In genomic region chr2:102197389-102198137, GRCh38 we compare ENCODE assay signal across 16 cellular contexts. TPM values are rescaled to one million over a fixed set of nuclear protein-coding genes. Genes with fewer than 3 reads are reported as not detected.
DNase-seq lines count a peak whose midpoint lies in the region; ATAC-seq, FAIRE-seq and TF ChIP-seq lines count a peak whose summit lies in the region.
"Had no signal": no experiment of that assay in that cellular context is flagged by ENCODE, and none has a peak within 500 bp of the region (broad histone marks: within the 10 kb centered on the region; RNA-seq: fewer than 3 reads in every experiment).

No MANE protein-coding gene starts in this region.

- no peak overlapping the region for H2AK9ac ChIP-seq in IMR-90 (replicated peaks; ENCODE audit: low read depth, low read length, poor library complexity)

- CTCF ChIA-PET in IMR-90 (lab: Yijun Ruan, JAX): no interaction called here
- CTCF ChIA-PET in K562 (lab: Yijun Ruan, JAX; ENCODE audit: low intra/inter-chr PET ratio): no interaction called here

- no peak overlapping the region for H3K14ac ChIP-seq in IMR-90 (replicated peaks; ENCODE audit: low read depth, low read length)

- H3K9ac ChIP-seq in IMR-90 (ENCODE audit: low read depth, low read length): no peak overlapping the region
- no peak overlapping the region for H3K9ac ChIP-seq in K562 (ENCODE audit: insufficient read depth in 1 of 2, low read depth in 2 of 2, low read length in 2 of 2)

- H3K4me1 Mint-ChIP-seq in activated naive CD8-positive, alpha-beta T cell treated with anti-CD3 and anti-CD28 coated beads, Interleukin-2, amount 10 ng/mL, durations not matched to agents 7 days and 5 days: peaks cover 18% of the 10 kb centered on the region
- H3K4me1 Mint-ChIP-seq in activated naive CD8-positive, alpha-beta T cell treated with anti-CD3 and anti-CD28 coated beads for 36 hours: peaks cover 7% of the 10 kb centered on the region
- H3K4me1 Mint-ChIP-seq in natural killer cell treated with Interleukin-12 subunit alpha and Interleukin-12 subunit beta and Interleukin-15 and Interleukin-18, amount 100 ng/mL, for 72 hours (ENCODE audit: low read depth in 2 of 2): peaks cover 16 to 23% of the 10 kb centered on the region in 2 donors

- no peak overlapping the region for H4K8ac ChIP-seq in IMR-90 (ENCODE audit: low read depth in 2 of 2, low read length in 2 of 2)

- H3K56ac ChIP-seq in IMR-90 (ENCODE audit: extremely low read depth, insufficient read depth, low read length): no peak overlapping the region

- H3K4me3 ChIP-seq in IMR-90 (ENCODE audit: insufficient read depth, low read depth, low read length): no peak overlapping the region
- H3K4me3 ChIP-seq in K562: no peak overlapping the region

- H3K36me3 ChIP-seq in IMR-90 (ENCODE audit: control insufficient read depth, insufficient read depth, low read length) (no peaks in the 10 kb centered on the region), K562 (ENCODE audit: control insufficient read depth, insufficient read depth, low read length) (no peaks in the 10 kb centered on the region)

- intact Hi-C loops in IMR-90 (cut with micrococcal nuclease) (no loop called here), K562 (cut with micrococcal nuclease) (no loop called here)

- POLR2A ChIA-PET in activated naive CD8-positive, alpha-beta T cell treated with anti-CD3 and anti-CD28 coated beads, Interleukin-2, amount 10 ng/mL, durations not matched to agents 7 days and 5 days (lab: Charles Lee): interaction anchor here (1.2 kb wide), 1 partner anchor 53 kb away, joined by 3 read pairs; no protein-coding TSS in a partner anchor
- POLR2A ChIA-PET in IMR-90 (lab: Charles Lee; ENCODE audit: unreplicated experiment) (no interaction called here), K562 (lab: Yijun Ruan, JAX) (interaction anchor here (0.7 kb wide), 1 partner anchor 441 kb away, joined by 3 read pairs; no protein-coding TSS in a partner anchor)

- no peak overlapping the region for H2BK20ac ChIP-seq in IMR-90 (ENCODE audit: low read depth, low read length)

- H3K23ac ChIP-seq in IMR-90 (ENCODE audit: low read depth, low read length): no peak overlapping the region

- H3K9me3 Mint-ChIP-seq in activated naive CD8-positive, alpha-beta T cell treated with anti-CD3 and anti-CD28 coated beads, Interleukin-2, amount 10 ng/mL, durations not matched to agents 7 days and 5 days: no peaks in the 10 kb centered on the region
- H3K9me3 Mint-ChIP-seq in activated naive CD8-positive, alpha-beta T cell treated with anti-CD3 and anti-CD28 coated beads for 36 hours: no peaks in the 10 kb centered on the region
- H3K9me3 Mint-ChIP-seq in natural killer cell treated with Interleukin-12 subunit alpha and Interleukin-12 subunit beta and Interleukin-15 and Interleukin-18, amount 100 ng/mL, for 72 hours: no peaks in the 10 kb centered on the region

- H3K9me3 ChIP-seq in IMR-90 (ENCODE audit: control insufficient read depth, insufficient read depth, low read length) (no peaks in the 10 kb centered on the region), K562 (replicated peaks; ENCODE audit: control insufficient read depth, insufficient read depth, low read depth, low read length) (no peaks in the 10 kb centered on the region)

- H3K18ac ChIP-seq in IMR-90 (ENCODE audit: low read depth, low read length): no peak overlapping the region

- H3K9me1 ChIP-seq in IMR-90 (ENCODE audit: insufficient read depth, low read length): 0 out of 2 replicates have a peak, but pooled peaks cover 4% of the 10 kb centered on the region
- no peaks in the 10 kb centered on the region for H3K9me1 ChIP-seq in K562 (ENCODE audit: control insufficient read depth, insufficient read depth, low read length)

- H3K4ac ChIP-seq in IMR-90 (ENCODE audit: low read depth, low read length): no peak overlapping the region

- BruUV-seq in IMR-90 (replicated peaks; lab: Mats Ljungman, UMichigan): no TSS peak
- BruUV-seq in K562 (replicated peaks; lab: Mats Ljungman, UMichigan): no TSS peak

- no peak overlapping the region for H2BK15ac ChIP-seq in IMR-90 (ENCODE audit: low read depth, low read length)

- no peak overlapping the region for H2AK5ac ChIP-seq in IMR-90 (ENCODE audit: low read depth, low read length)

- dilution Hi-C loops in IMR-90 (cut with HindIII; ENCODE audit: low sequenced_read_pairs, unreplicated experiment): no loop called here

- TF ChIP-seq CTCF in IMR-90 (conservative IDR thresholded peaks at IDR 0.05; ENCODE audit: low read depth, low read length) (no peak), K562 (IDR thresholded peaks at IDR 0.05 in 2 of 3, conservative IDR thresholded peaks at IDR 0.05 in 1 of 3; ENCODE audit: insufficient read depth in 2 of 3, low read depth in 1 of 3, low read length in 3 of 3) (no peak)

- peak overlapping the region; percentile 3 for H3K4me3 Mint-ChIP-seq in activated naive CD8-positive, alpha-beta T cell treated with anti-CD3 and anti-CD28 coated beads, Interleukin-2, amount 10 ng/mL, durations not matched to agents 7 days and 5 days
- no peak overlapping the region for H3K4me3 Mint-ChIP-seq in activated naive CD8-positive, alpha-beta T cell treated with anti-CD3 and anti-CD28 coated beads for 36 hours
- H3K4me3 Mint-ChIP-seq in natural killer cell treated with Interleukin-12 subunit alpha and Interleukin-12 subunit beta and Interleukin-15 and Interleukin-18, amount 100 ng/mL, for 72 hours: peak overlapping the region; percentile 11

- no peaks in the 10 kb centered on the region for H3K79me1 ChIP-seq in IMR-90 (ENCODE audit: low read depth in 1 of 2, low read length in 2 of 2)

- H3K27ac ChIP-seq in IMR-90 (ENCODE audit: insufficient read depth, low read length) (no peak overlapping the region), K562 (ENCODE audit: extremely low read depth, low read depth, low read length) (no peak overlapping the region)
- H3K27ac ChIP-seq: HL-60 had no signal

- TF ChIP-seq POLR2A in IMR-90 (IDR thresholded peaks at IDR 0.05; ENCODE audit: low read depth, low read length): no peak
- TF ChIP-seq POLR2A in K562 (conservative IDR thresholded peaks at IDR 0.05): no peak

- H3K27ac Mint-ChIP-seq in activated naive CD8-positive, alpha-beta T cell treated with anti-CD3 and anti-CD28 coated beads, Interleukin-2, amount 10 ng/mL, durations not matched to agents 7 days and 5 days: no peak overlapping the region
- H3K27ac Mint-ChIP-seq in activated naive CD8-positive, alpha-beta T cell treated with anti-CD3 and anti-CD28 coated beads for 36 hours: no peak overlapping the region
- H3K27ac Mint-ChIP-seq in natural killer cell treated with Interleukin-12 subunit alpha and Interleukin-12 subunit beta and Interleukin-15 and Interleukin-18, amount 100 ng/mL, for 72 hours: peak overlapping the region in 1 of 2 donors; percentile 27

- in situ Hi-C loops in IMR-90 (cut with MboI; ENCODE audit: low sequenced_read_pairs) (no loop called here), K562 (cut with MboI) (no loop called here)

- no peak for TF ChIP-seq RAD21 in IMR-90 (IDR thresholded peaks at IDR 0.05; ENCODE audit: low read length)
- TF ChIP-seq RAD21 in K562 (CRISPR knock-in tag; conservative IDR thresholded peaks at IDR 0.05 in 1 of 2, IDR thresholded peaks at IDR 0.05 in 1 of 2): no peak

- ATAC-seq in activated naive CD8-positive, alpha-beta T cell treated with anti-CD3 and anti-CD28 coated beads, Interleukin-2, amount 10 ng/mL, durations not matched to agents 7 days and 5 days (ENCODE audit: low read depth): peak; percentile 84
- ATAC-seq in IMR-90 (ENCODE audit: low read depth): no peak
- no peak for ATAC-seq in K562
- ATAC-seq in natural killer cell treated with Interleukin-12 subunit alpha and Interleukin-12 subunit beta and Interleukin-15 and Interleukin-18, amount 100 ng/mL, for 72 hours: peak in 1 of 2 donors; percentile 61
- ATAC-seq in HG03342 (IDR thresholded peaks at IDR 0.05; ENCODE audit: unreplicated experiment): no peak
- no peak for ATAC-seq in GM18519 (IDR thresholded peaks at IDR 0.05; ENCODE audit: low FRiP score, unreplicated experiment)
- ATAC-seq: HCT116 had no signal

- peaks cover 22% of the 10 kb centered on the region for H3K27me3 Mint-ChIP-seq in activated naive CD8-positive, alpha-beta T cell treated with anti-CD3 and anti-CD28 coated beads, Interleukin-2, amount 10 ng/mL, durations not matched to agents 7 days and 5 days
- H3K27me3 Mint-ChIP-seq in activated naive CD8-positive, alpha-beta T cell treated with anti-CD3 and anti-CD28 coated beads for 36 hours: peaks cover 4% of the 10 kb centered on the region
- H3K27me3 Mint-ChIP-seq in natural killer cell treated with Interleukin-12 subunit alpha and Interleukin-12 subunit beta and Interleukin-15 and Interleukin-18, amount 100 ng/mL, for 72 hours: peaks cover 47 to 65% of the 10 kb centered on the region in 2 donors

- H3K4me2 ChIP-seq in IMR-90 (ENCODE audit: low read depth, low read length) (no peak overlapping the region), K562 (ENCODE audit: insufficient read depth, low read length) (no peak overlapping the region)

- no peak overlapping the region for H2BK120ac ChIP-seq in IMR-90 (ENCODE audit: low read depth, low read length)

- H3K79me2 ChIP-seq in K562 (ENCODE audit: control insufficient read depth, insufficient read depth, low read length): no peaks in the 10 kb centered on the region

- no peak for TF ChIP-seq EP300 in K562 (IDR thresholded peaks at IDR 0.05; ENCODE audit: low read length)

- H2BK5ac ChIP-seq in IMR-90 (ENCODE audit: low read depth, low read length, poor library complexity, severe bottlenecking): no peak overlapping the region

- no peak for FAIRE-seq in K562 (lab: Jason Lieb, UNC)

- H3K27me3 ChIP-seq in IMR-90 (ENCODE audit: control insufficient read depth, insufficient read depth, low read length) (no peaks in the 10 kb centered on the region; the same call in 1 of the 2 replicates), K562 (ENCODE audit: control insufficient read depth in 2 of 2, insufficient read depth in 2 of 2, low read length in 2 of 2) (peaks cover 2 to 5% of the 10 kb centered on the region in 2 experiments; a peak in 1 of 5 replicates)

- H3K4me1 ChIP-seq in IMR-90 (ENCODE audit: control insufficient read depth, insufficient read depth, low read length): peaks cover 3% of the 10 kb centered on the region; the same call in 1 of the 2 replicates
- no peaks in the 10 kb centered on the region; a peak in 1 of 5 replicates for H3K4me1 ChIP-seq in K562 (replicated peaks in 1 of 2; ENCODE audit: control insufficient read depth in 2 of 2, insufficient read depth in 2 of 2, low read length in 2 of 2)

- H2AFZ ChIP-seq in IMR-90 (replicated peaks; ENCODE audit: low read length, poor library complexity): no peak overlapping the region
- H2AFZ ChIP-seq in K562 (ENCODE audit: low read depth, low read length): no peak overlapping the region

- H3K36me3 Mint-ChIP-seq in activated naive CD8-positive, alpha-beta T cell treated with anti-CD3 and anti-CD28 coated beads, Interleukin-2, amount 10 ng/mL, durations not matched to agents 7 days and 5 days: no peaks in the 10 kb centered on the region
- no peaks in the 10 kb centered on the region for H3K36me3 Mint-ChIP-seq in activated naive CD8-positive, alpha-beta T cell treated with anti-CD3 and anti-CD28 coated beads for 36 hours
- peaks cover 6% of the 10 kb centered on the region for H3K36me3 Mint-ChIP-seq in natural killer cell treated with Interleukin-12 subunit alpha and Interleukin-12 subunit beta and Interleukin-15 and Interleukin-18, amount 100 ng/mL, for 72 hours

- H4K20me1 ChIP-seq in IMR-90 (ENCODE audit: insufficient read depth, low read length) (no peaks in the 10 kb centered on the region), K562 (replicated peaks; ENCODE audit: control insufficient read depth, insufficient read depth, low read length) (no peaks in the 10 kb centered on the region)

- DNase-seq in activated naive CD8-positive, alpha-beta T cell treated with anti-CD3 and anti-CD28 coated beads, Interleukin-2, amount 10 ng/mL, durations not matched to agents 7 days and 5 days: no peak
- DNase-seq in activated naive CD8-positive, alpha-beta T cell treated with anti-CD3 and anti-CD28 coated beads for 36 hours: no peak
- no peak for DNase-seq in IMR-90
- no peak for DNase-seq in K562 (ENCODE audit: extremely low read depth in 1 of 4, low spot score in 3 of 4)
- DNase-seq in natural killer cell treated with Interleukin-12 subunit alpha and Interleukin-12 subunit beta and Interleukin-15 and Interleukin-18, amount 100 ng/mL, for 72 hours (ENCODE audit: low spot score): no peak
- DNase-seq: DMS 273 treated with DMSO at 0.1 percent for 48 hours, MM.1S, NCI-H1105 treated with DMSO at 0.1 percent for 48 hours, NCI-H187 treated with DMSO at 0.1 percent for 48 hours, NCI-H774, SIG-M5 had no signal

- no CpG with 5 or more reads among the region's 5 CpGs for WGBS in IMR-90 (ENCODE audit: extremely low coverage in 2 of 2, insufficient read length in 1 of 2), 2 experiments
- 6% methylated on average over 4 of the region's 5 CpGs for WGBS in K562 (ENCODE audit: insufficient coverage, low coverage, missing lambda C conversion rate)

- no peak overlapping the region for H4K91ac ChIP-seq in IMR-90 (ENCODE audit: insufficient read depth, low read depth, low read length)

- no peak overlapping the region for H4K5ac ChIP-seq in IMR-90 (ENCODE audit: low read depth, low read length)

RNA-seq across cellular contexts. Expression of gene IL1RL2, which starts 10.7 kb away (rescaled TPM):
- not detected for total RNA-seq in activated naive CD8-positive, alpha-beta T cell treated with anti-CD3 and anti-CD28 coated beads, Interleukin-2, amount 10 ng/mL, durations not matched to agents 7 days and 5 days
- total RNA-seq in activated naive CD8-positive, alpha-beta T cell treated with anti-CD3 and anti-CD28 coated beads for 36 hours: under 1 TPM in 1 of 2 experiments, not detected in 1; 0.25 TPM
- 0.28 and 0.36 TPM in 2 replicates for total RNA-seq in IMR-90 (2012; rRNA removed)
- polyA plus RNA-seq in IMR-90 (2012; rRNA removed): 0.09 and 0.26 TPM in 2 replicates
- 0.03 and 0.08 TPM in 2 replicates for polyA plus RNA-seq in IMR-90 (2012; cell fraction: cytosol; rRNA removed)
- polyA plus RNA-seq in IMR-90 (2012; cell fraction: nucleus; rRNA removed; ENCODE audit: low replicate concordance): 0.18 and 0.71 TPM in 2 replicates
- total RNA-seq in K562 (2011; cell fraction: chromatin; rRNA removed; ENCODE audit: low replicate concordance): not detected in 2 replicates
- not detected in 2 replicates for total RNA-seq in K562 (2011; cell fraction: nucleolus; rRNA removed)
- not detected in 2 replicates for total RNA-seq in K562 (2011; cell fraction: nucleoplasm; rRNA removed)
- not detected in 2 replicates for total RNA-seq in K562 (2014; rRNA removed)
- not detected in 2 replicates for total RNA-seq in K562 (2014; rRNA removed; fragmentation: Illumina TruSeq; extraction: Trizol)
- not detected in 2 replicates for total RNA-seq in K562 (2015; rRNA removed; fragmentation: Illumina TruSeq; extraction: Trizol)
- total RNA-seq in K562 (2021): not detected in 2 replicates
- not detected in 2 replicates for polyA plus RNA-seq in K562 (2011; rRNA removed)
- not detected in 2 replicates for polyA plus RNA-seq in K562 (2011; cell fraction: cytosol; rRNA removed)
- polyA plus RNA-seq in K562 (2011; cell fraction: nucleus; rRNA removed): not detected in 2 replicates
- not detected in 2 replicates for polyA plus RNA-seq in K562 (2012)
- not detected in 2 replicates for polyA plus RNA-seq in K562 (2014; fragmentation: Illumina TruSeq; extraction: Trizol)
- not detected for polyA plus RNA-seq in K562 (2014; fragmentation: Nextera tagmentation; extraction: Ambion mirVana)
- not detected in 2 replicates for polyA plus RNA-seq in K562 (2014; rRNA removed)
- polyA minus RNA-seq in K562 (2011; rRNA and poly(A)+ RNA removed): not detected in 2 replicates
- polyA minus RNA-seq in K562 (2011; cell fraction: cytosol; rRNA and poly(A)+ RNA removed): not detected in 2 replicates
- polyA minus RNA-seq in K562 (2011; cell fraction: nucleus; rRNA and poly(A)+ RNA removed): not detected in 2 replicates
- under 1 TPM in 1 of 2 donors, not detected in 1; 0.19 TPM for total RNA-seq in natural killer cell treated with Interleukin-12 subunit alpha and Interleukin-12 subunit beta and Interleukin-15 and Interleukin-18, amount 100 ng/mL, for 72 hours
- total RNA-seq: NCI-H460 had no signal

RNA-seq across cellular contexts. Expression of gene IL1R1, which starts 55.0 kb away (rescaled TPM):
- under 1 TPM in 1 of 2 experiments, not detected in 1; 0.11 TPM for total RNA-seq in activated naive CD8-positive, alpha-beta T cell treated with anti-CD3 and anti-CD28 coated beads, Interleukin-2, amount 10 ng/mL, durations not matched to agents 7 days and 5 days
- 1 to 10 TPM in 1 of 2 experiments, under 1 TPM in 1; 0.70 to 1.2 TPM for total RNA-seq in activated naive CD8-positive, alpha-beta T cell treated with anti-CD3 and anti-CD28 coated beads for 36 hours
- total RNA-seq in IMR-90 (2012; rRNA removed) (6.5 and 8.1 TPM in 2 replicates), K562 (2014; rRNA removed) (0.90 and 1.00 TPM in 2 replicates), K562 (2014; rRNA removed; fragmentation: Illumina TruSeq; extraction: Trizol) (1.4 and 2.2 TPM in 2 replicates), K562 (2015; rRNA removed; fragmentation: Illumina TruSeq; extraction: Trizol) (2.0 and 2.5 TPM in 2 replicates), K562 (2021) (1.6 and 2.5 TPM in 2 replicates)
- polyA plus RNA-seq in IMR-90 (2012; rRNA removed) (11.3 and 13.8 TPM in 2 replicates), K562 (2011; rRNA removed) (1.5 and 3.9 TPM in 2 replicates), K562 (2014; fragmentation: Illumina TruSeq; extraction: Trizol) (2.6 and 2.9 TPM in 2 replicates), K562 (2014; fragmentation: Nextera tagmentation; extraction: Ambion mirVana) (1 to 10 TPM in 1 of 2 experiments, under 1 TPM in 1; 0.81 to 1.2 TPM), K562 (2014; rRNA removed) (1.6 and 2.5 TPM in 2 replicates)
- polyA plus RNA-seq in IMR-90 (2012; cell fraction: cytosol; rRNA removed): 4.6 and 9.3 TPM in 2 replicates
- polyA plus RNA-seq in IMR-90 (2012; cell fraction: nucleus; rRNA removed; ENCODE audit: low replicate concordance): 6.3 and 29.2 TPM in 2 replicates
- 1.9 and 3.7 TPM in 2 replicates for total RNA-seq in K562 (2011; cell fraction: chromatin; rRNA removed; ENCODE audit: low replicate concordance)
- 0.83 and 0.92 TPM in 2 replicates for total RNA-seq in K562 (2011; cell fraction: nucleolus; rRNA removed)
- total RNA-seq in K562 (2011; cell fraction: nucleoplasm; rRNA removed): 2.3 and 4.2 TPM in 2 replicates
- 1.3 and 1.6 TPM in 2 replicates for polyA plus RNA-seq in K562 (2011; cell fraction: cytosol; rRNA removed)
- 0.83 and 1.3 TPM in 2 replicates for polyA plus RNA-seq in K562 (2011; cell fraction: nucleus; rRNA removed)
- polyA plus RNA-seq in K562 (2012): 1.7 and 2.9 TPM in 2 replicates
- 1.5 and 2.4 TPM in 2 replicates for polyA minus RNA-seq in K562 (2011; rRNA and poly(A)+ RNA removed)
- 1.1 and 3.4 TPM in 2 replicates for polyA minus RNA-seq in K562 (2011; cell fraction: cytosol; rRNA and poly(A)+ RNA removed)
- 0.78 and 0.81 TPM in 2 replicates for polyA minus RNA-seq in K562 (2011; cell fraction: nucleus; rRNA and poly(A)+ RNA removed)
- under 1 TPM; 0.19 to 0.86 TPM for total RNA-seq in natural killer cell treated with Interleukin-12 subunit alpha and Interleukin-12 subunit beta and Interleukin-15 and Interleukin-18, amount 100 ng/mL, for 72 hours
